Comparison of ENCODE assay signal across 8 cellular contexts in genomic region chr17:31900877-31901276, GRCh38. TPM values are rescaled to one million over a fixed set of nuclear protein-coding genes. Genes with fewer than 3 reads are reported as not detected.
DNase-seq lines count a peak whose midpoint lies in the region; ATAC-seq and TF ChIP-seq lines count a peak whose summit lies in the region.

No MANE protein-coding gene starts in this region.

- BruUV-seq in MCF 10A (replicated peaks; lab: Mats Ljungman, UMichigan): no TSS peak

- CTCF ChIA-PET in MCF 10A (lab: Yijun Ruan, JAX): interaction anchor here (0.6 to 2.0 kb wide), 6 partner anchors 10 to 693 kb away, joined by 3 to 7 read pairs (median 4); no protein-coding TSS in a partner anchor

- H3K27ac Mint-ChIP-seq in MCF 10A (ENCODE audit: low read depth, unreplicated experiment): no peak overlapping the region

- DNase-seq in AG09309 (ENCODE audit: low read depth) (no peak), HK-2 (ENCODE audit: unreplicated experiment) (peak; percentile 4), MCF 10A (ENCODE audit: unreplicated experiment) (peak; percentile 33), lung microvascular endothelial cell (ENCODE audit: low read depth in 2 of 2) (peak; percentile 38 to 40), GDM1 (lab: John Stamatoyannopoulos, UW) (no peak), NCI-H1930 (lab: John Stamatoyannopoulos, UW) (no peak)
- no peak for DNase-seq in activated CD4-positive, alpha-beta T cell treated with anti-CD3 and anti-CD28 coated beads, Interleukin-2, amount 50 U/mL, for 4 hours

- POLR2A ChIA-PET in MCF 10A (lab: Yijun Ruan, JAX): interaction anchor here (0.6 to 2.6 kb wide), 27 partner anchors 9 to 962 kb away, joined by 3 to 25 read pairs (median 4); partner anchors contain the start of genes C17orf75, COPRS and SUZ12

- no peaks in the 10 kb centered on the region for H3K4me1 Mint-ChIP-seq in MCF 10A (ENCODE audit: insufficient read depth, unreplicated experiment)

- no peak for ATAC-seq in GM19324 (IDR thresholded peaks at IDR 0.05; ENCODE audit: low FRiP score, unreplicated experiment)

- H3K36me3 Mint-ChIP-seq in MCF 10A (ENCODE audit: insufficient read depth, unreplicated experiment): peaks cover 37% of the 10 kb centered on the region

- TF ChIP-seq CTCF in AG09309 (IDR thresholded peaks at IDR 0.05; ENCODE audit: control insufficient read depth, insufficient read depth, low read depth, low read length, missing control alignments) (no peak), MCF 10A (IDR thresholded peaks at IDR 0.05; ENCODE audit: unreplicated experiment) (no peak)

- H3K27me3 Mint-ChIP-seq in MCF 10A (ENCODE audit: insufficient read depth, unreplicated experiment): no peaks in the 10 kb centered on the region

- no peak overlapping the region for H3K4me3 Mint-ChIP-seq in MCF 10A (ENCODE audit: unreplicated experiment)

- H3K9me3 Mint-ChIP-seq in MCF 10A (ENCODE audit: unreplicated experiment): no peaks in the 10 kb centered on the region

- H3K4me3 ChIP-seq in AG09309 (ENCODE audit: control insufficient read depth, low read depth, low read length): peak overlapping the region; percentile 85

- intact Hi-C loops in MCF 10A (cut with micrococcal nuclease): loop anchor here (5.0 kb wide), 2 partner anchors 236 to 464 kb away; no protein-coding TSS in a partner anchor

RNA-seq across cellular contexts. Expression of gene UTP6, which starts 0.6 kb away (rescaled TPM):
- total RNA-seq in MCF 10A (2022) (81.8 and 97.5 TPM in 2 replicates), lung microvascular endothelial cell (12.2 and 19.4 TPM in 2 replicates)

RNA-seq across cellular contexts. Expression of gene SUZ12, which starts 35.9 kb away (rescaled TPM):
- 29.1 and 30.4 TPM in 2 replicates for total RNA-seq in MCF 10A (2022)
- 13.7 and 17.5 TPM in 2 replicates for total RNA-seq in lung microvascular endothelial cell

RNA-seq across cellular contexts. Expression of gene COPRS, which starts 41.8 kb away (rescaled TPM):
- 41.2 and 46.8 TPM in 2 replicates for total RNA-seq in MCF 10A (2022)
- 45.8 and 62.7 TPM in 2 replicates for total RNA-seq in lung microvascular endothelial cell

Comparison
In these comparisons a context has a peak if more than half of its experiments do, and no peak if none do; other contexts are left out.
1. DNase-seq: peak in HK-2 (single experiment), MCF 10A (single experiment) and lung microvascular endothelial cell (2 of 2); none in AG09309 (single experiment), GDM1 (single experiment), NCI-H1930 (0 of 2) and activated CD4-positive, alpha-beta T cell treated with anti-CD3 and anti-CD28 coated beads, Interleukin-2, amount 50 U/mL, for 4 hours (0 of 2).